ENCODE assay signal across 13 cellular contexts in the genomic region with DNA sequence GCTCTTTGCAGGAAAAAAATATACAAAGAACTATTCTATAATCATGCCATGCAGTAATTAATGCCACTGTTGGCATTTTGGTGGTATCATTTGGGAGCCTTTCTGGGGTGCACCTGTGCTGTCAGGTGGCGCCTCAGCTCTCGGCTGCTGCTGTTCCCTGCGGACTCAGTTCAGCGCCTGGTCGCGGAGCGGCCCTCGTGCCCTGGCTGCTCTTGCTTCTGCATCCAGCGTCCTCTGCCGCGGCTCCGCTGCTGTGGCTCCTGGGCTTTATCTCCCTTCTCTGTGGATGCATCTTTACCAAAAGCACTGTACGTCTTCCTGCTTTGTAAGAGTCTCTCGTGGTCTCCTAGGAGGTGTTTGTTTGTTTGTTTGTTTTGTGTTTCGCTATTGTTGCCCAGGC.
"Had no signal": no experiment of that assay in that cellular context is flagged by ENCODE, and none has a peak within 500 bp of the region (broad histone marks: within the 10 kb centered on the region; RNA-seq: fewer than 3 reads in every experiment).

No MANE protein-coding gene starts in this region.

- H3K9me3 Mint-ChIP-seq: central memory CD8-positive, alpha-beta T cell; effector memory CD8-positive, alpha-beta T cell; naive B cell had no signal

- H3K27me3 Mint-ChIP-seq: central memory CD8-positive, alpha-beta T cell; effector memory CD8-positive, alpha-beta T cell; naive B cell had no signal

- H3K4me3 Mint-ChIP-seq: central memory CD8-positive, alpha-beta T cell; effector memory CD8-positive, alpha-beta T cell; naive B cell had no signal

- DNase-seq: effector memory CD8-positive, alpha-beta T cell; erythroblast; foreskin keratinocyte; kidney; left colon; left ventricle myocardium superior; mesenchymal stem cell; naive B cell; sigmoid colon; stimulated activated naive CD4-positive, alpha-beta T cell treated with Interleukin-2 at 50 U/mL for 16 hours; testis; upper lobe of right lung had no signal

- ATAC-seq: effector memory CD8-positive, alpha-beta T cell; foreskin keratinocyte; left colon; left ventricle myocardium superior; upper lobe of right lung had no signal
